1 cellular context compared by ENCODE assay signal in the genomic region with DNA sequence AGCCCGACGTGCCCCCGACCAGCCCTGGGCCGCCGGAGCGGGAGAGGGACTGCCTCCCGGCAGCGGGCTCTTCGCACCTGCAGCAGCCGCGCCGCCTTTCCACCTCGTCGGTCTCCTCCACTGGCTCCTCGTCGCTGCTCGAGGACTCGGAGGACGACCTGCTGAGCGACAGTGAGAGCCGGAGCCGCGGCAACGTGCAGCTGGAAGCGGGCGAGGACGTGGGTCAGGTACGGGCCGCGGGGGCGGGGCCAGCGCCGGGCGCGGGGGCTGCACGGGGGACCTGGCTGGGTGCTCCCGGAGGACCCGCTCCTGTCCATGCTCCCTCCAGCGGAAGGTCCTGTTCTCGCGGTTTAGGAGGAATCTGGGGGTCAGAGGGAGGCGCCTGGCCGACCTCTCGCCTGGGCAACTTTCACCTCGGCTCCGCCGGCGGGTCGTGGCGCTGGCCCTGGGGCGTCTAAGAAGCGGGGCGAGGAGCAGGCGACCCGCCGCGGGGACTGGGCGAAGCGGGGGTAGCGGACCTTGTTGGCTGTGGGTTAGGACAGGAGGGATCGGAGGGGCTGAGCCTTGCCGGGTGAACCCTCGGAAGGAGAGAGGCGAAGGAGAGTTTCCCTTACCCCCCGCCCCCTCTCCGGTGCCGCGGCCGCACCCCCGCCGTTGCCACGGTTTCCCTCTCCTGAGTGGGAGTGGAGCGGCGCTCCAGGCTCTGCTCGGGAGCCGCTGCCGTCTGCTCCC.
TF ChIP-seq lines count a peak whose summit lies in the region.

No MANE protein-coding gene starts in this region.

TF ChIP-seq in GM12878, 131 proteins besides CTCF, POLR2A, EP300 and RAD21:
- TF ChIP-seq CREM (IDR thresholded peaks at IDR 0.05; ENCODE audit: low read depth) (no peak), EGR1 (IDR thresholded peaks at IDR 0.05; ENCODE audit: borderline replicate concordance in 1 of 2, low read depth in 2 of 2, low read length in 2 of 2) (peak in 1 of 2 experiments; percentile 26; a peak in 1 of 3 replicates), EZH2 (IDR thresholded peaks at IDR 0.05; ENCODE audit: borderline replicate concordance, control insufficient read depth, low read depth, low read length) (no peak), SUZ12 (IDR thresholded peaks at IDR 0.05; ENCODE audit: unreplicated experiment) (peak; percentile 45)
- TF ChIP-seq, protein P1, sequence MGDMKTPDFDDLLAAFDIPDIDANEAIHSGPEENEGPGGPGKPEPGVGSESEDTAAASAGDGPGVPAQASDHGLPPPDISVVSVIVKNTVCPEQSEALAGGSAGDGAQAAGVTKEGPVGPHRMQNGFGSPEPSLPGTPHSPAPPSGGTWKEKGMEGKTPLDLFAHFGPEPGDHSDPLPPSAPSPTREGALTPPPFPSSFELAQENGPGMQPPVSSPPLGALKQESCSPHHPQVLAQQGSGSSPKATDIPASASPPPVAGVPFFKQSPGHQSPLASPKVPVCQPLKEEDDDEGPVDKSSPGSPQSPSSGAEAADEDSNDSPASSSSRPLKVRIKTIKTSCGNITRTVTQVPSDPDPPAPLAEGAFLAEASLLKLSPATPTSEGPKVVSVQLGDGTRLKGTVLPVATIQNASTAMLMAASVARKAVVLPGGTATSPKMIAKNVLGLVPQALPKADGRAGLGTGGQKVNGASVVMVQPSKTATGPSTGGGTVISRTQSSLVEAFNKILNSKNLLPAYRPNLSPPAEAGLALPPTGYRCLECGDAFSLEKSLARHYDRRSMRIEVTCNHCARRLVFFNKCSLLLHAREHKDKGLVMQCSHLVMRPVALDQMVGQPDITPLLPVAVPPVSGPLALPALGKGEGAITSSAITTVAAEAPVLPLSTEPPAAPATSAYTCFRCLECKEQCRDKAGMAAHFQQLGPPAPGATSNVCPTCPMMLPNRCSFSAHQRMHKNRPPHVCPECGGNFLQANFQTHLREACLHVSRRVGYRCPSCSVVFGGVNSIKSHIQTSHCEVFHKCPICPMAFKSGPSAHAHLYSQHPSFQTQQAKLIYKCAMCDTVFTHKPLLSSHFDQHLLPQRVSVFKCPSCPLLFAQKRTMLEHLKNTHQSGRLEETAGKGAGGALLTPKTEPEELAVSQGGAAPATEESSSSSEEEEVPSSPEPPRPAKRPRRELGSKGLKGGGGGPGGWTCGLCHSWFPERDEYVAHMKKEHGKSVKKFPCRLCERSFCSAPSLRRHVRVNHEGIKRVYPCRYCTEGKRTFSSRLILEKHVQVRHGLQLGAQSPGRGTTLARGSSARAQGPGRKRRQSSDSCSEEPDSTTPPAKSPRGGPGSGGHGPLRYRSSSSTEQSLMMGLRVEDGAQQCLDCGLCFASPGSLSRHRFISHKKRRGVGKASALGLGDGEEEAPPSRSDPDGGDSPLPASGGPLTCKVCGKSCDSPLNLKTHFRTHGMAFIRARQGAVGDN (IDR thresholded peaks at IDR 0.05): peak; percentile 35; the same call in 1 of the 2 replicates
- TF ChIP-seq, protein P2, sequence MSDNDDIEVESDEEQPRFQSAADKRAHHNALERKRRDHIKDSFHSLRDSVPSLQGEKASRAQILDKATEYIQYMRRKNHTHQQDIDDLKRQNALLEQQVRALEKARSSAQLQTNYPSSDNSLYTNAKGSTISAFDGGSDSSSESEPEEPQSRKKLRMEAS (IDR thresholded peaks at IDR 0.05; ENCODE audit: low read depth, low read length): peak; percentile 45; the same call in 1 of the 2 replicates
